8 cellular contexts compared by ENCODE assay signal in the genomic region with DNA sequence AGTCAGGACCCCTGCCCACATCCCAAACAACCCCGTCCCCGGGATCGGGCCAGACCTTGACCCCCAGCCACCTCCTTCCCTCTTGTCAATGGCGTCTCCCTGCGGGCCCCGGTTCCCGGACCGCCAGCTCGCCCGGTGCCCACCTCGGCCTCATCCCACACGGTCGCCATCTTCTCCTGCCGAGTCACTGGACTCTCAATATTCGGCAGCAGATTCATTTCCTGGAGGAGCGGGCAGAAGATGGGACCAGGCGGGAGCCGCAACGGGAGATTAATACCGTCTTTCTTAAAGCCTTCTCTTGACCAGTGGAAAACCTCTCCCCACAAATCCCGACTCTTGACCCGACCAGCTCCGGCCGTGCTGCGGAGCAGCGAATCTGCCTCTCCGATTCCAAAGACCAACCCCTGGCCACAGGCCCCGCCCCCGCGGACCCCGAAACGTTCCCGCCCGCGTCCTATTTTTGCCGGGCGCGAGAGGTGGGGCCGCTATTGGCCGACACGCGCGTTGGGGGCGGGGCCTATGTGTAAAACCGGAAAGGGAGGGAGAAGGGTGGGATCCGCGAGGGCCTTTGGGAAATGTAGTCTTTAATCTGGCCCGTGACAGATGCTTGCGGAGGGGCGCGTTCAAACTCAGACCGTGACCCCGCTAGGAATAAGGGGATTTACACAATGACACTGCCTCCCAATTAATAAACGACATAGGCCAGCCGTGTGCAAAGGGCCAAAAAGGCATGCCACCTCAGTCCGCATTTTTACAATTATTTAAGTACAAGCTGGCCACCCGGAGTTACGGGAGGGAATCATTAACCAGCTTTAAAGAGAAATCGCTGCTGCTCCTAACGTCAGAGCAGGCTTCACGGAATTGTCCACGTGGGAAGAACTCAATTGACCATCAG. TPM values are rescaled to one million over a fixed set of nuclear protein-coding genes. Genes with fewer than 3 reads are reported as not detected.
DNase-seq lines count a peak whose midpoint lies in the region; ATAC-seq and TF ChIP-seq lines count a peak whose summit lies in the region.

A gene (minus strand): TSS at position 378 of the 895 bp plus-strand sequence. CDS start 160 bp downstream, at position 218.

- H3K4me3 Mint-ChIP-seq in Calu3 (ENCODE audit: low read depth, unreplicated experiment), result peak within 1 kb of the TSS; percentile 100
- peak within 1 kb of the TSS; percentile 100 for H3K4me3 Mint-ChIP-seq in mesothelial cell of epicardium

- no peaks in the 10 kb centered on the region for H4K20me1 ChIP-seq in OCI-LY1 (ENCODE audit: insufficient read depth, low read length)

- peak within 1 kb of the TSS; percentile 100 for H3K27ac Mint-ChIP-seq in Calu3 (ENCODE audit: unreplicated experiment)
- peak within 1 kb of the TSS; percentile 99 for H3K27ac Mint-ChIP-seq in mesothelial cell of epicardium

- BruUV-seq in Calu3 (replicated peaks; lab: Mats Ljungman, UMichigan), result no TSS peak

- H3K9me3 ChIP-seq in HUES64 (ENCODE audit: insufficient read depth, low read depth, low read length) (no peaks in the 10 kb centered on the region), OCI-LY1 (ENCODE audit: low read length) (no peaks in the 10 kb centered on the region)

- H3K4me1 ChIP-seq in HUES64 (ENCODE audit: insufficient read depth, low read length) (no peaks in the 10 kb centered on the region; the same call in 1 of the 2 replicates), OCI-LY1 (ENCODE audit: insufficient read depth, low read length, severe bottlenecking) (peaks cover 21% of the 10 kb centered on the region)

- H3F3A ChIP-seq in OCI-LY1 (ENCODE audit: insufficient read depth, low read length), result no peaks in the 10 kb centered on the region

- TF ChIP-seq CTCF in Calu3 (IDR thresholded peaks at IDR 0.05; ENCODE audit: unreplicated experiment) (no peak), OCI-LY1 (IDR thresholded peaks at IDR 0.05; ENCODE audit: low read length) (no peak), mesothelial cell of epicardium (IDR thresholded peaks at IDR 0.05; ENCODE audit: unreplicated experiment) (no peak)

- H3K27ac ChIP-seq in HUES64 (ENCODE audit: low read depth, low read length), result peak within 1 kb of the TSS; percentile 87
- peak within 1 kb of the TSS; percentile 73 for H3K27ac ChIP-seq in OCI-LY1 (ENCODE audit: low read depth, low read length, poor library complexity, severe bottlenecking)

- H3K9ac ChIP-seq in HUES64 (ENCODE audit: low read depth, low read length), result peak within 1 kb of the TSS; percentile 94
- H3K9ac ChIP-seq in OCI-LY1 (ENCODE audit: low read length), result peak within 1 kb of the TSS; percentile 100

- ATAC-seq in GM21447 (IDR thresholded peaks at IDR 0.05; ENCODE audit: unreplicated experiment), result peak; percentile 91

- in situ Hi-C loops in endometrial microvascular endothelial cells (cut with HindIII; ENCODE audit: inconsistent ontology term, low pct_unique_long_range_greater_than_20kb, low sequenced_read_pairs), result no loop called here

- peak within 1 kb of the TSS; percentile 98 for H3K4me2 ChIP-seq in OCI-LY1 (ENCODE audit: low read length)

- intact Hi-C loops in Calu3 (cut with micrococcal nuclease; ENCODE audit: unreplicated experiment), result no loop called here

- peaks cover 17% of the 10 kb centered on the region for H3K4me1 Mint-ChIP-seq in Calu3 (ENCODE audit: low read depth, unreplicated experiment)
- H3K4me1 Mint-ChIP-seq in mesothelial cell of epicardium, result peaks cover 16% of the 10 kb centered on the region

- H2AFZ ChIP-seq in OCI-LY1 (ENCODE audit: low read length), result peak within 1 kb of the TSS; percentile 93

- H3K9me3 Mint-ChIP-seq in Calu3 (ENCODE audit: low read depth, unreplicated experiment), result no peaks in the 10 kb centered on the region
- H3K9me3 Mint-ChIP-seq in mesothelial cell of epicardium, result no peaks in the 10 kb centered on the region

- H3K27me3 ChIP-seq in HUES64 (ENCODE audit: insufficient read depth, low read length) (no peaks in the 10 kb centered on the region), OCI-LY1 (ENCODE audit: insufficient read depth, low read length) (no peaks in the 10 kb centered on the region)

- DNase-seq in Calu3, result peak; percentile 99
- DNase-seq in activated CD8-positive, alpha-beta memory T cell treated with anti-CD3 and anti-CD28 coated beads, Interleukin-2, amount 50 U/mL, for 4 hours, result peak; percentile 99
- DNase-seq in mesothelial cell of epicardium (ENCODE audit: low spot score in 2 of 2, unreplicated experiment in 2 of 2), result peak; percentile 97 to 99
- DNase-seq in stimulated activated CD8-positive, alpha-beta memory T cell treated with anti-CD3 and anti-CD28 coated beads, Interleukin-15, amount 100 ng/mL, for 48 hours (ENCODE audit: low read depth in 2 of 2), result peak; percentile 97 to 98

- peaks cover 39% of the 10 kb centered on the region for H3K36me3 ChIP-seq in HUES64 (ENCODE audit: insufficient read depth, low read length)
- H3K36me3 ChIP-seq in OCI-LY1 (ENCODE audit: insufficient read depth, low read length), result peaks cover 40% of the 10 kb centered on the region

- CTCF ChIA-PET in Calu3 (lab: Charles Lee), result interaction anchor here (0.5 to 1.4 kb wide), 4 partner anchors 14 to 140 kb away, joined by 3 to 6 read pairs (median 3); no protein-coding TSS in a partner anchor

- H3K9me2 ChIP-seq in OCI-LY1 (ENCODE audit: low read depth, low read length), result no peaks in the 10 kb centered on the region

- no peaks in the 10 kb centered on the region for H3K27me3 Mint-ChIP-seq in Calu3 (ENCODE audit: unreplicated experiment)
- no peaks in the 10 kb centered on the region for H3K27me3 Mint-ChIP-seq in mesothelial cell of epicardium (ENCODE audit: low read depth)

- H3K4me3 ChIP-seq in HUES64 (ENCODE audit: low read length), result peak within 1 kb of the TSS; percentile 69
- peak within 1 kb of the TSS; percentile 89 for H3K4me3 ChIP-seq in OCI-LY1 (ENCODE audit: low read depth, low read length, poor library complexity, severe bottlenecking)

- peaks cover 12% of the 10 kb centered on the region for H3K79me2 ChIP-seq in OCI-LY1 (ENCODE audit: insufficient read depth, low read length)

- H3K36me3 Mint-ChIP-seq in Calu3 (ENCODE audit: insufficient read depth, unreplicated experiment) (peaks cover 52% of the 10 kb centered on the region), mesothelial cell of epicardium (peaks cover 13% of the 10 kb centered on the region)

- 4% methylated on average over 62 of the region's 62 CpGs for WGBS in HUES64

RNA-seq across cellular contexts. Expression of the gene that starts here (rescaled TPM):
- total RNA-seq in Calu3 (2022), result 154 and 173 TPM in 2 replicates
- polyA plus RNA-seq in HUES64 (2013, experiment 1 of 2), result 162 TPM
- 138 TPM for polyA plus RNA-seq in HUES64 (2013, experiment 2 of 2)
- 238 TPM for total RNA-seq in endometrial microvascular endothelial cells (ENCODE audit: inconsistent ontology term)
- 88.9 to 97.2 TPM (median 91.7 TPM) in 3 replicates for total RNA-seq in mesothelial cell of epicardium

Comparison
In these comparisons a context has a peak if more than half of its experiments do, and no peak if none do; other contexts are left out.
1. Peak in every context shown above with its lines: DNase-seq, ATAC-seq, H3K4me3 ChIP-seq and H3K27ac ChIP-seq.